In genomic region chr2:74472945-74473258, GRCh38 we compare ENCODE assay signal across 8 cellular contexts. TPM values are rescaled to one million over a fixed set of nuclear protein-coding genes. Genes with fewer than 3 reads are reported as not detected.
A peak's percentile ranks its signal among the peaks of the same experiment; 100 is the strongest.
DNase-seq lines count a peak whose midpoint lies in the region; ATAC-seq lines count a peak whose summit lies in the region.

No MANE protein-coding gene starts in this region.

- H3K27me3 Mint-ChIP-seq in T-helper 17 cell = no peaks in the 10 kb centered on the region

- intact Hi-C loops in Right ventricle myocardium superior (cut with DNase I) = no loop called here

- H3K4me3 ChIP-seq in GM23248 (peak overlapping the region; percentile 87), skeletal muscle cell (ENCODE audit: low read depth, low read length) (peak overlapping the region; percentile 83)

- H3K9me3 ChIP-seq in GM23248 (ENCODE audit: low read depth) (no peaks in the 10 kb centered on the region), T-helper 17 cell (ENCODE audit: control insufficient read depth, low read length, poor library complexity, severe bottlenecking) (no peaks in the 10 kb centered on the region)

- DNase-seq in GM23248 (no peak), T-helper 17 cell (no peak), Right ventricle myocardium superior (no peak), skeletal muscle cell (ENCODE audit: low read depth) (no peak), SW 1271 (lab: John Stamatoyannopoulos, UW) (no peak), NCI-H1694 treated with DMSO at 0.1 percent for 48 hours (lab: John Stamatoyannopoulos, UW) (no peak)
- DNase-seq in stimulated activated naive CD4-positive, alpha-beta T cell (lab: John Stamatoyannopoulos, UW) = no peak

- H3K4me3 Mint-ChIP-seq in T-helper 17 cell = peak overlapping the region; percentile 94

- H3K79me2 ChIP-seq in GM23248 (ENCODE audit: insufficient read depth) = peaks cover 20% of the 10 kb centered on the region; the same call in 1 of the 2 replicates

- peaks cover 15% of the 10 kb centered on the region for H3K4me1 ChIP-seq in GM23248 (ENCODE audit: insufficient read depth)

- in situ Hi-C loops in GM23248 (cut with MboI) = no loop called here

- H3F3A ChIP-seq in GM23248 (ENCODE audit: insufficient read depth) = peaks cover 28% of the 10 kb centered on the region

- H2AFZ ChIP-seq in GM23248 = peak overlapping the region; percentile 95

- no peak for ATAC-seq in T-helper 17 cell
- ATAC-seq in Right ventricle myocardium superior (ENCODE audit: poor library complexity) = peak; percentile 6
- ATAC-seq in HG02884 (IDR thresholded peaks at IDR 0.05; ENCODE audit: unreplicated experiment) = no peak

- WGBS in GM23248 (ENCODE audit: low coverage in 1 of 2, low lambda C conversion rate in 2 of 2, missing lambda C conversion rate in 2 of 2), 2 experiments = 8 to 9% methylated on average over 7 of the region's 7 CpGs

- H3K9ac ChIP-seq in GM23248 = peak overlapping the region; percentile 88

- peak overlapping the region; percentile 85 for H3K4me2 ChIP-seq in GM23248 (ENCODE audit: unreplicated experiment)

- no peaks in the 10 kb centered on the region for H4K20me1 ChIP-seq in GM23248 (ENCODE audit: insufficient read depth)

- H3K4me1 Mint-ChIP-seq in T-helper 17 cell = peaks cover 22% of the 10 kb centered on the region

- no peaks in the 10 kb centered on the region for H3K27me3 ChIP-seq in GM23248 (replicated peaks; ENCODE audit: insufficient read depth)

- peaks cover 2% of the 10 kb centered on the region for H3K36me3 Mint-ChIP-seq in T-helper 17 cell (ENCODE audit: low read depth)

- 0 out of 2 replicates have a peak, but pooled peaks cover 13% of the 10 kb centered on the region for H3K36me3 ChIP-seq in GM23248 (ENCODE audit: low read depth)

- no peaks in the 10 kb centered on the region for H3K9me2 ChIP-seq in GM23248 (ENCODE audit: insufficient read depth)

- H3K27ac Mint-ChIP-seq in T-helper 17 cell = peak overlapping the region; percentile 98

- peak overlapping the region; percentile 87 for H3K27ac ChIP-seq in GM23248

RNA-seq across cellular contexts. Expression of gene MRPL53, which starts 0.4 kb away (rescaled TPM):
- total RNA-seq in GM23248 (2014; rRNA removed; shearing (Covaris generic)) = 14.8 and 18.5 TPM in 2 replicates
- polyA plus RNA-seq in GM23248 (2016; fragmentation: Nextera tagmentation; extraction: Ambion mirVana) = 69.2 and 71.0 TPM in 2 replicates
- total RNA-seq in T-helper 17 cell (10 to 100 TPM; 31.4 to 67.9 TPM), Right ventricle myocardium superior (159 TPM)

RNA-seq across cellular contexts. Expression of gene MOGS, which starts 7.7 kb away (rescaled TPM):
- 55.7 and 58.6 TPM in 2 replicates for total RNA-seq in GM23248 (2014; rRNA removed; shearing (Covaris generic))
- 14.5 and 16.8 TPM in 2 replicates for polyA plus RNA-seq in GM23248 (2016; fragmentation: Nextera tagmentation; extraction: Ambion mirVana)
- total RNA-seq in T-helper 17 cell (10 to 100 TPM; 66.2 to 68.9 TPM), Right ventricle myocardium superior (19.2 TPM)

RNA-seq across cellular contexts. Expression of gene CCDC142, which starts 9.9 kb away (rescaled TPM):
- total RNA-seq in GM23248 (2014; rRNA removed; shearing (Covaris generic)) = 5.1 and 12.8 TPM in 2 replicates
- 6.4 and 6.8 TPM in 2 replicates for polyA plus RNA-seq in GM23248 (2016; fragmentation: Nextera tagmentation; extraction: Ambion mirVana)
- total RNA-seq in T-helper 17 cell = 10 to 100 TPM; 13.7 to 14.7 TPM
- total RNA-seq in Right ventricle myocardium superior = 7.2 TPM

RNA-seq across cellular contexts. Expression of gene TTC31, which starts 10.0 kb away (rescaled TPM):
- total RNA-seq in GM23248 (2014; rRNA removed; shearing (Covaris generic)) = 15.9 and 17.7 TPM in 2 replicates
- 14.2 and 20.4 TPM in 2 replicates for polyA plus RNA-seq in GM23248 (2016; fragmentation: Nextera tagmentation; extraction: Ambion mirVana)
- total RNA-seq in T-helper 17 cell (10 to 100 TPM; 32.3 to 36.6 TPM), Right ventricle myocardium superior (8.4 TPM)

RNA-seq across cellular contexts. Expression of gene WBP1, which starts 14.7 kb away (rescaled TPM):
- 37.9 and 58.7 TPM in 2 replicates for total RNA-seq in GM23248 (2014; rRNA removed; shearing (Covaris generic))
- polyA plus RNA-seq in GM23248 (2016; fragmentation: Nextera tagmentation; extraction: Ambion mirVana) = 42.4 and 47.1 TPM in 2 replicates
- 10 to 100 TPM; 61.7 to 64.2 TPM for total RNA-seq in T-helper 17 cell
- 42.4 TPM for total RNA-seq in Right ventricle myocardium superior
